1 cellular context compared by ENCODE assay signal in genomic region chr4:139782926-139783542, GRCh38.
TF ChIP-seq lines count a peak whose summit lies in the region.

No MANE protein-coding gene starts in this region.

TF ChIP-seq in GM23338, 12 proteins besides CTCF, POLR2A, EP300 and RAD21 (continued from another document):
- TF ChIP-seq ZNF462 (CRISPR knock-in tag; IDR thresholded peaks at IDR 0.05) (no peak), POLR2AphosphoS5 (IDR thresholded peaks at IDR 0.05; ENCODE audit: low read depth) (no peak), STAT1 (IDR thresholded peaks at IDR 0.05; ENCODE audit: unreplicated experiment) (no peak), ETS1 (IDR thresholded peaks at IDR 0.05) (no peak), NANOG (IDR thresholded peaks at IDR 0.05; ENCODE audit: borderline replicate concordance) (no peak), REST (IDR thresholded peaks at IDR 0.05; ENCODE audit: unreplicated experiment) (no peak), ZNF331 (CRISPR knock-in tag; IDR thresholded peaks at IDR 0.05; ENCODE audit: low read depth) (no peak), EZH2phosphoT487 (IDR thresholded peaks at IDR 0.05; ENCODE audit: unreplicated experiment) (no peak)
